In the genomic region with DNA sequence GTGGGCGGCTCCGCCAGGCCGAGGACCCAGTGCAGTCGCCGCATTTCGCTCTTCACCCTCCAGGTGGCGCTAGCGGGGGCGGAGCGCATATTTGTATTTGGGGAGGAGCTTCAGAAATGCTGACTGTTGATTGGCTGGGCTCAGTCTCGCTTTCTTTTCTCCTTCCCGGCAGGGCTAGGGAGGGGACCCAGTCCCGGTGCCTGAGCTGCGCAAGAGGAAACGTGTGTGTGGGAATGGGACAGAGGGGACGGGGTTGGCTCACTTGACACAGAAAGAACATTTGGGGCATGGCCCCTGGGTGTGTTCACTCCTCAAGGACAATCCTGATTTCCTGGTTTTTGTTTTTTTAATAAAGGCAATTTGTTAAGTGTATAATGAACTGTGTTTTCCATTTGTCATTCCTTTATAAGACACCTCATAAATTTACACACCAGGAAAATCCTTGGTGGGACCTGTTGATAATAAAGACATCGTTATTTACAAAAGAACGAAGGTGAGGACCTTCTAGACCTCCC, we compare ENCODE assay signal across 1 cellular context.
A peak's percentile ranks its signal among the peaks of the same experiment; 100 is the strongest.
TF ChIP-seq lines count a peak whose summit lies in the region.

No MANE protein-coding gene starts in this region.

TF ChIP-seq in GM12878, 131 proteins besides CTCF, POLR2A, EP300 and RAD21 (continued from another document and continues in another):
- TF ChIP-seq ZSCAN29 (IDR thresholded peaks at IDR 0.05) = no peak
- no peak for TF ChIP-seq MEF2A (IDR thresholded peaks at IDR 0.05; ENCODE audit: insufficient read depth, low read depth, low read length)
- peak; percentile 87; the same call in 1 of the 2 replicates for TF ChIP-seq POLR2AphosphoS2 (IDR thresholded peaks at IDR 0.05; ENCODE audit: low read depth, low read length)
- no peak for TF ChIP-seq SMARCA5 (IDR thresholded peaks at IDR 0.05)
- peak; percentile 53; the same call in 1 of the 2 replicates for TF ChIP-seq RFX5 (IDR thresholded peaks at IDR 0.05; ENCODE audit: low read depth, low read length)
- TF ChIP-seq RELA (IDR thresholded peaks at IDR 0.05; ENCODE audit: borderline replicate concordance, partially characterized antibody) = peak; percentile 12
- TF ChIP-seq MYB (IDR thresholded peaks at IDR 0.05; ENCODE audit: borderline replicate concordance, low read depth, low read length) = 0 out of 2 replicates have a peak, but pooled peaks have one; percentile 36
- 0 out of 2 replicates have a peak, but pooled peaks have one; percentile 17 for TF ChIP-seq MXI1 (IDR thresholded peaks at IDR 0.05; ENCODE audit: low read depth, low read length)
- TF ChIP-seq MEF2B (IDR thresholded peaks at IDR 0.05; ENCODE audit: partially characterized antibody, poor library complexity, severe bottlenecking) = no peak
- no peak for TF ChIP-seq SREBF1 (IDR thresholded peaks at IDR 0.05; ENCODE audit: low read length)
- TF ChIP-seq EGR1 (IDR thresholded peaks at IDR 0.05; ENCODE audit: borderline replicate concordance in 1 of 2, low read depth in 2 of 2, low read length in 2 of 2) = peak in 1 of 2 experiments; percentile 55; a peak in 1 of 3 replicates
- TF ChIP-seq SMAD1 (IDR thresholded peaks at IDR 0.05; ENCODE audit: low read depth, partially characterized antibody) = peak; percentile 87
- no peak for TF ChIP-seq ZBTB33 (IDR thresholded peaks at IDR 0.05)
- TF ChIP-seq NRF1 (conservative IDR thresholded peaks at IDR 0.05; ENCODE audit: low read depth, low read length) = peak; percentile 38; the same call in 1 of the 2 replicates
- no peak for TF ChIP-seq CHD4 (IDR thresholded peaks at IDR 0.05)
- TF ChIP-seq, protein P1, sequence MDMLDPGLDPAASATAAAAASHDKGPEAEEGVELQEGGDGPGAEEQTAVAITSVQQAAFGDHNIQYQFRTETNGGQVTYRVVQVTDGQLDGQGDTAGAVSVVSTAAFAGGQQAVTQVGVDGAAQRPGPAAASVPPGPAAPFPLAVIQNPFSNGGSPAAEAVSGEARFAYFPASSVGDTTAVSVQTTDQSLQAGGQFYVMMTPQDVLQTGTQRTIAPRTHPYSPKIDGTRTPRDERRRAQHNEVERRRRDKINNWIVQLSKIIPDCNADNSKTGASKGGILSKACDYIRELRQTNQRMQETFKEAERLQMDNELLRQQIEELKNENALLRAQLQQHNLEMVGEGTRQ (IDR thresholded peaks at IDR 0.05; ENCODE audit: borderline replicate concordance, low read depth, low read length) = no peak
- no peak for TF ChIP-seq STAT3 (IDR thresholded peaks at IDR 0.05; ENCODE audit: low read depth, low read length)
- 0 out of 2 replicates have a peak, but pooled peaks have one; percentile 48 for TF ChIP-seq CBFB (IDR thresholded peaks at IDR 0.05; ENCODE audit: low read depth)
- TF ChIP-seq, protein P2, sequence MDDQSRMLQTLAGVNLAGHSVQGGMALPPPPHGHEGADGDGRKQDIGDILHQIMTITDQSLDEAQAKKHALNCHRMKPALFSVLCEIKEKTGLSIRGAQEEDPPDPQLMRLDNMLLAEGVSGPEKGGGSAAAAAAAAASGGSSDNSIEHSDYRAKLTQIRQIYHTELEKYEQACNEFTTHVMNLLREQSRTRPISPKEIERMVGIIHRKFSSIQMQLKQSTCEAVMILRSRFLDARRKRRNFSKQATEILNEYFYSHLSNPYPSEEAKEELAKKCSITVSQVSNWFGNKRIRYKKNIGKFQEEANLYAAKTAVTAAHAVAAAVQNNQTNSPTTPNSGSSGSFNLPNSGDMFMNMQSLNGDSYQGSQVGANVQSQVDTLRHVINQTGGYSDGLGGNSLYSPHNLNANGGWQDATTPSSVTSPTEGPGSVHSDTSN (IDR thresholded peaks at IDR 0.05; ENCODE audit: insufficient replicate concordance, low read depth, low read length) = no peak
- TF ChIP-seq, protein P3, sequence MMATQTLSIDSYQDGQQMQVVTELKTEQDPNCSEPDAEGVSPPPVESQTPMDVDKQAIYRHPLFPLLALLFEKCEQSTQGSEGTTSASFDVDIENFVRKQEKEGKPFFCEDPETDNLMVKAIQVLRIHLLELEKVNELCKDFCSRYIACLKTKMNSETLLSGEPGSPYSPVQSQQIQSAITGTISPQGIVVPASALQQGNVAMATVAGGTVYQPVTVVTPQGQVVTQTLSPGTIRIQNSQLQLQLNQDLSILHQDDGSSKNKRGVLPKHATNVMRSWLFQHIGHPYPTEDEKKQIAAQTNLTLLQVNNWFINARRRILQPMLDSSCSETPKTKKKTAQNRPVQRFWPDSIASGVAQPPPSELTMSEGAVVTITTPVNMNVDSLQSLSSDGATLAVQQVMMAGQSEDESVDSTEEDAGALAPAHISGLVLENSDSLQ (IDR thresholded peaks at IDR 0.05) = peak; percentile 65; the same call in 1 of the 2 replicates
- no peak for TF ChIP-seq ETV6 (conservative IDR thresholded peaks at IDR 0.05 in 1 of 2, IDR thresholded peaks at IDR 0.05 in 1 of 2; ENCODE audit: borderline replicate concordance in 1 of 2, low read depth in 1 of 2)
- TF ChIP-seq, protein P4, sequence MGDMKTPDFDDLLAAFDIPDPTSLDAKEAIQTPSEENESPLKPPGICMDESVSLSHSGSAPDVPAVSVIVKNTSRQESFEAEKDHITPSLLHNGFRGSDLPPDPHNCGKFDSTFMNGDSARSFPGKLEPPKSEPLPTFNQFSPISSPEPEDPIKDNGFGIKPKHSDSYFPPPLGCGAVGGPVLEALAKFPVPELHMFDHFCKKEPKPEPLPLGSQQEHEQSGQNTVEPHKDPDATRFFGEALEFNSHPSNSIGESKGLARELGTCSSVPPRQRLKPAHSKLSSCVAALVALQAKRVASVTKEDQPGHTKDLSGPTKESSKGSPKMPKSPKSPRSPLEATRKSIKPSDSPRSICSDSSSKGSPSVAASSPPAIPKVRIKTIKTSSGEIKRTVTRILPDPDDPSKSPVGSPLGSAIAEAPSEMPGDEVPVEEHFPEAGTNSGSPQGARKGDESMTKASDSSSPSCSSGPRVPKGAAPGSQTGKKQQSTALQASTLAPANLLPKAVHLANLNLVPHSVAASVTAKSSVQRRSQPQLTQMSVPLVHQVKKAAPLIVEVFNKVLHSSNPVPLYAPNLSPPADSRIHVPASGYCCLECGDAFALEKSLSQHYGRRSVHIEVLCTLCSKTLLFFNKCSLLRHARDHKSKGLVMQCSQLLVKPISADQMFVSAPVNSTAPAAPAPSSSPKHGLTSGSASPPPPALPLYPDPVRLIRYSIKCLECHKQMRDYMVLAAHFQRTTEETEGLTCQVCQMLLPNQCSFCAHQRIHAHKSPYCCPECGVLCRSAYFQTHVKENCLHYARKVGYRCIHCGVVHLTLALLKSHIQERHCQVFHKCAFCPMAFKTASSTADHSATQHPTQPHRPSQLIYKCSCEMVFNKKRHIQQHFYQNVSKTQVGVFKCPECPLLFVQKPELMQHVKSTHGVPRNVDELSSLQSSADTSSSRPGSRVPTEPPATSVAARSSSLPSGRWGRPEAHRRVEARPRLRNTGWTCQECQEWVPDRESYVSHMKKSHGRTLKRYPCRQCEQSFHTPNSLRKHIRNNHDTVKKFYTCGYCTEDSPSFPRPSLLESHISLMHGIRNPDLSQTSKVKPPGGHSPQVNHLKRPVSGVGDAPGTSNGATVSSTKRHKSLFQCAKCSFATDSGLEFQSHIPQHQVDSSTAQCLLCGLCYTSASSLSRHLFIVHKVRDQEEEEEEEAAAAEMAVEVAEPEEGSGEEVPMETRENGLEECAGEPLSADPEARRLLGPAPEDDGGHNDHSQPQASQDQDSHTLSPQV (IDR thresholded peaks at IDR 0.05) = no peak
- TF ChIP-seq SPI1 (IDR thresholded peaks at IDR 0.05; ENCODE audit: borderline replicate concordance, insufficient read depth, low read depth, low read length) = no peak
- TF ChIP-seq TBL1XR1 (IDR thresholded peaks at IDR 0.05; ENCODE audit: low read depth, low read length) = 0 out of 2 replicates have a peak, but pooled peaks have one; percentile 35
- no peak; the same call in 1 of the 2 replicates for TF ChIP-seq ZBTB40 (IDR thresholded peaks at IDR 0.05; ENCODE audit: borderline replicate concordance)
- TF ChIP-seq, protein P5, sequence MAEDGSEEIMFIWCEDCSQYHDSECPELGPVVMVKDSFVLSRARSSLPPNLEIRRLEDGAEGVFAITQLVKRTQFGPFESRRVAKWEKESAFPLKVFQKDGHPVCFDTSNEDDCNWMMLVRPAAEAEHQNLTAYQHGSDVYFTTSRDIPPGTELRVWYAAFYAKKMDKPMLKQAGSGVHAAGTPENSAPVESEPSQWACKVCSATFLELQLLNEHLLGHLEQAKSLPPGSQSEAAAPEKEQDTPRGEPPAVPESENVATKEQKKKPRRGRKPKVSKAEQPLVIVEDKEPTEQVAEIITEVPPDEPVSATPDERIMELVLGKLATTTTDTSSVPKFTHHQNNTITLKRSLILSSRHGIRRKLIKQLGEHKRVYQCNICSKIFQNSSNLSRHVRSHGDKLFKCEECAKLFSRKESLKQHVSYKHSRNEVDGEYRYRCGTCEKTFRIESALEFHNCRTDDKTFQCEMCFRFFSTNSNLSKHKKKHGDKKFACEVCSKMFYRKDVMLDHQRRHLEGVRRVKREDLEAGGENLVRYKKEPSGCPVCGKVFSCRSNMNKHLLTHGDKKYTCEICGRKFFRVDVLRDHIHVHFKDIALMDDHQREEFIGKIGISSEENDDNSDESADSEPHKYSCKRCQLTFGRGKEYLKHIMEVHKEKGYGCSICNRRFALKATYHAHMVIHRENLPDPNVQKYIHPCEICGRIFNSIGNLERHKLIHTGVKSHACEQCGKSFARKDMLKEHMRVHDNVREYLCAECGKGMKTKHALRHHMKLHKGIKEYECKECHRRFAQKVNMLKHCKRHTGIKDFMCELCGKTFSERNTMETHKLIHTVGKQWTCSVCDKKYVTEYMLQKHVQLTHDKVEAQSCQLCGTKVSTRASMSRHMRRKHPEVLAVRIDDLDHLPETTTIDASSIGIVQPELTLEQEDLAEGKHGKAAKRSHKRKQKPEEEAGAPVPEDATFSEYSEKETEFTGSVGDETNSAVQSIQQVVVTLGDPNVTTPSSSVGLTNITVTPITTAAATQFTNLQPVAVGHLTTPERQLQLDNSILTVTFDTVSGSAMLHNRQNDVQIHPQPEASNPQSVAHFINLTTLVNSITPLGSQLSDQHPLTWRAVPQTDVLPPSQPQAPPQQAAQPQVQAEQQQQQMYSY (CRISPR knock-in tag; IDR thresholded peaks at IDR 0.05) = no peak
- no peak for TF ChIP-seq HDAC2 (IDR thresholded peaks at IDR 0.05)
- TF ChIP-seq RB1 (IDR thresholded peaks at IDR 0.05; ENCODE audit: borderline replicate concordance) = no peak
- TF ChIP-seq, protein P6, sequence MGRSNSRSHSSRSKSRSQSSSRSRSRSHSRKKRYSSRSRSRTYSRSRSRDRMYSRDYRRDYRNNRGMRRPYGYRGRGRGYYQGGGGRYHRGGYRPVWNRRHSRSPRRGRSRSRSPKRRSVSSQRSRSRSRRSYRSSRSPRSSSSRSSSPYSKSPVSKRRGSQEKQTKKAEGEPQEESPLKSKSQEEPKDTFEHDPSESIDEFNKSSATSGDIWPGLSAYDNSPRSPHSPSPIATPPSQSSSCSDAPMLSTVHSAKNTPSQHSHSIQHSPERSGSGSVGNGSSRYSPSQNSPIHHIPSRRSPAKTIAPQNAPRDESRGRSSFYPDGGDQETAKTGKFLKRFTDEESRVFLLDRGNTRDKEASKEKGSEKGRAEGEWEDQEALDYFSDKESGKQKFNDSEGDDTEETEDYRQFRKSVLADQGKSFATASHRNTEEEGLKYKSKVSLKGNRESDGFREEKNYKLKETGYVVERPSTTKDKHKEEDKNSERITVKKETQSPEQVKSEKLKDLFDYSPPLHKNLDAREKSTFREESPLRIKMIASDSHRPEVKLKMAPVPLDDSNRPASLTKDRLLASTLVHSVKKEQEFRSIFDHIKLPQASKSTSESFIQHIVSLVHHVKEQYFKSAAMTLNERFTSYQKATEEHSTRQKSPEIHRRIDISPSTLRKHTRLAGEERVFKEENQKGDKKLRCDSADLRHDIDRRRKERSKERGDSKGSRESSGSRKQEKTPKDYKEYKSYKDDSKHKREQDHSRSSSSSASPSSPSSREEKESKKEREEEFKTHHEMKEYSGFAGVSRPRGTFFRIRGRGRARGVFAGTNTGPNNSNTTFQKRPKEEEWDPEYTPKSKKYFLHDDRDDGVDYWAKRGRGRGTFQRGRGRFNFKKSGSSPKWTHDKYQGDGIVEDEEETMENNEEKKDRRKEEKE (IDR thresholded peaks at IDR 0.05) = no peak
- TF ChIP-seq TAF1 (IDR thresholded peaks at IDR 0.05; ENCODE audit: borderline replicate concordance, low read depth, low read length) = peak; percentile 90
- no peak for TF ChIP-seq CHD1 (IDR thresholded peaks at IDR 0.05; ENCODE audit: low read depth, low read length)
- TF ChIP-seq EED (IDR thresholded peaks at IDR 0.05; ENCODE audit: low read depth) = peak; percentile 14; the same call in 1 of the 2 replicates
- no peak for TF ChIP-seq RAD51 (IDR thresholded peaks at IDR 0.05)
- TF ChIP-seq BMI1 (IDR thresholded peaks at IDR 0.05; ENCODE audit: borderline replicate concordance) = no peak
- peak; percentile 89 for TF ChIP-seq PML (IDR thresholded peaks at IDR 0.05; ENCODE audit: low read length)
- no peak for TF ChIP-seq ZNF384 (IDR thresholded peaks at IDR 0.05; ENCODE audit: borderline replicate concordance, low read depth, low read length)
